ENCODE assay signal across 8 cellular contexts in genomic region chr7:151351027-151351426, GRCh38. TPM values are rescaled to one million over a fixed set of nuclear protein-coding genes. Genes with fewer than 3 reads are reported as not detected.
DNase-seq lines count a peak whose midpoint lies in the region; ATAC-seq, FAIRE-seq and TF ChIP-seq lines count a peak whose summit lies in the region.

No MANE protein-coding gene starts in this region.

- peaks cover 72% of the 10 kb centered on the region for H3K36me3 Mint-ChIP-seq in activated CD8-positive, alpha-beta T cell treated with anti-CD3 and anti-CD28 coated beads, Interleukin-2, amount 10 ng/mL, durations not matched to agents 7 days and 5 days (ENCODE audit: low read depth)

- no peaks in the 10 kb centered on the region for H3K27me3 Mint-ChIP-seq in activated CD8-positive, alpha-beta T cell treated with anti-CD3 and anti-CD28 coated beads, Interleukin-2, amount 10 ng/mL, durations not matched to agents 7 days and 5 days (ENCODE audit: low read depth)

- peaks cover under 1 to 19% (median 9%) of the 10 kb centered on the region in 4 donors for H3K4me1 ChIP-seq in liver (ENCODE audit: control insufficient read depth in 4 of 4, insufficient read depth in 4 of 4, low read length in 3 of 4)
- peaks cover 10 to 11% of the 10 kb centered on the region in 2 donors for H3K4me1 ChIP-seq in kidney (ENCODE audit: control insufficient read depth in 1 of 2, insufficient read depth in 1 of 2, low read depth in 1 of 2, low read length in 2 of 2)

- H3K27me3 ChIP-seq in BJ (ENCODE audit: control insufficient read depth, insufficient read depth, low read length) (no peaks in the 10 kb centered on the region), liver (ENCODE audit: control insufficient read depth in 4 of 4, insufficient read depth in 4 of 4, low read length in 3 of 4) (no peaks in the 10 kb centered on the region)

- H3K9ac ChIP-seq in liver (ENCODE audit: low read depth in 1 of 2, low read length in 2 of 2) (no peak overlapping the region), kidney (ENCODE audit: low read length in 2 of 2) (no peak overlapping the region)

- H3K9me3 Mint-ChIP-seq in activated CD8-positive, alpha-beta T cell treated with anti-CD3 and anti-CD28 coated beads, Interleukin-2, amount 10 ng/mL, durations not matched to agents 7 days and 5 days (ENCODE audit: insufficient read depth): no peaks in the 10 kb centered on the region

- H3K4me1 Mint-ChIP-seq in activated CD8-positive, alpha-beta T cell treated with anti-CD3 and anti-CD28 coated beads, Interleukin-2, amount 10 ng/mL, durations not matched to agents 7 days and 5 days (ENCODE audit: low read depth): peaks cover 47% of the 10 kb centered on the region

- H3K4me3 Mint-ChIP-seq in activated CD8-positive, alpha-beta T cell treated with anti-CD3 and anti-CD28 coated beads, Interleukin-2, amount 10 ng/mL, durations not matched to agents 7 days and 5 days: peak overlapping the region; percentile 51

- POLR2A ChIA-PET in BJ (lab: Charles Lee): no interaction called here
- POLR2A ChIA-PET in activated CD8-positive, alpha-beta T cell treated with anti-CD3 and anti-CD28 coated beads, Interleukin-2, amount 10 ng/mL, durations not matched to agents 7 days and 5 days (lab: Charles Lee): interaction anchor here (1.0 to 5.1 kb wide), 6 partner anchors 10 to 168 kb away, joined by 3 to 58 read pairs (median 6); partner anchors contain the start of genes NUB1 and RHEB

- CTCF ChIA-PET in BJ (lab: Yijun Ruan, JAX): interaction anchor here (0.8 to 5.3 kb wide), 12 partner anchors 10 to 122 kb away, joined by 3 to 54 read pairs (median 6); partner anchors contain the start of gene NUB1
- CTCF ChIA-PET in activated CD8-positive, alpha-beta T cell treated with anti-CD3 and anti-CD28 coated beads, Interleukin-2, amount 10 ng/mL, durations not matched to agents 7 days and 5 days (lab: Charles Lee): interaction anchor here (0.9 to 9.2 kb wide), 21 partner anchors 9 to 281 kb away, joined by 3 to 209 read pairs (median 9); partner anchors contain the start of genes ABCF2 and NUB1

- DNase-seq in BJ (ENCODE audit: low read depth) (no peak), HK-2 (ENCODE audit: unreplicated experiment) (peak; percentile 32), kidney (no peak), HTR-8/SVneo (ENCODE audit: insufficient read length, low spot score) (no peak), GDM1 (lab: John Stamatoyannopoulos, UW) (no peak)
- peak; percentile 63 for DNase-seq in activated CD8-positive, alpha-beta T cell treated with anti-CD3 and anti-CD28 coated beads, Interleukin-2, amount 10 ng/mL, durations not matched to agents 7 days and 5 days

- peak overlapping the region; percentile 90 for H3K27ac Mint-ChIP-seq in activated CD8-positive, alpha-beta T cell treated with anti-CD3 and anti-CD28 coated beads, Interleukin-2, amount 10 ng/mL, durations not matched to agents 7 days and 5 days

- 58% methylated on average over 8 of the region's 8 CpGs for WGBS in liver

- intact Hi-C loops in kidney (cut with DNase I): no loop called here

- H3K4me3 ChIP-seq in BJ (ENCODE audit: low read depth, low read length): no peak overlapping the region
- no peak overlapping the region for H3K4me3 ChIP-seq in liver (ENCODE audit: low read depth in 1 of 3, low read length in 3 of 3)
- H3K4me3 ChIP-seq in kidney (ENCODE audit: low read length in 2 of 2): no peak overlapping the region

- H3K9me3 ChIP-seq in liver (ENCODE audit: control insufficient read depth in 4 of 4, low read length in 3 of 4): no peaks in the 10 kb centered on the region
- no peaks in the 10 kb centered on the region for H3K9me3 ChIP-seq in kidney (ENCODE audit: control insufficient read depth in 1 of 2, low read length in 2 of 2)

- FAIRE-seq in kidney (lab: Jason Lieb, UNC) (no peak), HTR-8/SVneo (lab: Jason Lieb, UNC) (no peak)

- no peak for TF ChIP-seq RAD21 in liver (IDR thresholded peaks at IDR 0.05)

- peaks cover 25% of the 10 kb centered on the region for H3K36me3 ChIP-seq in BJ (ENCODE audit: control insufficient read depth, insufficient read depth, low read length)
- H3K36me3 ChIP-seq in liver (ENCODE audit: control insufficient read depth in 4 of 4, insufficient read depth in 3 of 4, low read depth in 1 of 4, low read length in 3 of 4): peaks cover 6 to 45% (median 37%) of the 10 kb centered on the region in 4 donors
- H3K36me3 ChIP-seq in kidney (ENCODE audit: control insufficient read depth in 1 of 2, insufficient read depth in 2 of 2, low read length in 2 of 2): peaks cover 31 to 39% of the 10 kb centered on the region in 2 donors

- TF ChIP-seq CTCF in BJ (IDR thresholded peaks at IDR 0.05; ENCODE audit: insufficient read depth, low read depth, low read length) (0 out of 2 replicates have a peak, but pooled peaks have one; percentile 17), liver (IDR thresholded peaks at IDR 0.05; ENCODE audit: low read depth, low read length, missing input control) (peak; percentile 8), kidney (IDR thresholded peaks at IDR 0.05; ENCODE audit: borderline replicate concordance, extremely low read depth, insufficient read depth) (no peak)

- H3K27ac ChIP-seq in liver (ENCODE audit: low read depth in 1 of 2, low read length in 2 of 2): no peak overlapping the region
- H3K27ac ChIP-seq in kidney (ENCODE audit: low read depth in 2 of 2, low read length in 2 of 2): no peak overlapping the region

- no peak for ATAC-seq in activated CD8-positive, alpha-beta T cell treated with anti-CD3 and anti-CD28 coated beads, Interleukin-2, amount 10 ng/mL, durations not matched to agents 7 days and 5 days
- ATAC-seq in GM21367 (IDR thresholded peaks at IDR 0.05; ENCODE audit: unreplicated experiment): no peak

TF ChIP-seq in liver, 16 proteins besides CTCF, POLR2A, EP300 and RAD21:
- TF ChIP-seq HNF4G (IDR thresholded peaks at IDR 0.05) (no peak), JUND (IDR thresholded peaks at IDR 0.05) (no peak), EGR1 (IDR thresholded peaks at IDR 0.05; ENCODE audit: low read depth in 2 of 2) (no peak), FOXA2 (IDR thresholded peaks at IDR 0.05) (no peak), MAX (IDR thresholded peaks at IDR 0.05) (no peak), TAF1 (conservative IDR thresholded peaks at IDR 0.05) (no peak)

RNA-seq across cellular contexts. Expression of gene NUB1, which starts 9.4 kb away (rescaled TPM):
- polyA plus RNA-seq in BJ (2011; rRNA removed) (44.5 and 46.3 TPM in 2 replicates), liver (10 to 100 TPM; 18.7 to 19.0 TPM), kidney (ENCODE audit: insufficient read depth, low read depth, low replicate concordance) (32.7 TPM)
- polyA minus RNA-seq in BJ (2011; rRNA and poly(A)+ RNA removed): 27.2 and 27.7 TPM in 2 replicates
- 10 to 100 TPM; 59.0 to 59.2 TPM for total RNA-seq in activated CD8-positive, alpha-beta T cell treated with anti-CD3 and anti-CD28 coated beads, Interleukin-2, amount 10 ng/mL, durations not matched to agents 7 days and 5 days
- total RNA-seq in liver (10 to 100 TPM; 14.0 to 27.9 TPM), kidney (51.8 TPM)

RNA-seq across cellular contexts. Expression of gene WDR86, which starts 58.8 kb away (rescaled TPM):
- polyA plus RNA-seq in BJ (2011; rRNA removed) (0.04 TPM in 1 of 2 replicates, not detected in the other), liver (under 1 TPM; 0.35 to 0.78 TPM), kidney (ENCODE audit: insufficient read depth, low read depth, low replicate concordance) (1.8 TPM)
- not detected in 2 replicates for polyA minus RNA-seq in BJ (2011; rRNA and poly(A)+ RNA removed)
- total RNA-seq in activated CD8-positive, alpha-beta T cell treated with anti-CD3 and anti-CD28 coated beads, Interleukin-2, amount 10 ng/mL, durations not matched to agents 7 days and 5 days: under 1 TPM; 0.26 to 0.32 TPM
- total RNA-seq in liver (1 to 10 TPM in 1 of 2 donors, under 1 TPM in 1; 0.75 to 4.9 TPM), kidney (5.9 TPM)

Comparison
In these comparisons a context has a peak if more than half of its experiments do, and no peak if none do; other contexts are left out.
1. DNase-seq: peak in HK-2 (single experiment) and activated CD8-positive, alpha-beta T cell treated with anti-CD3 and anti-CD28 coated beads, Interleukin-2, amount 10 ng/mL, durations not matched to agents 7 days and 5 days (single experiment); none in BJ (single experiment), kidney (single experiment), HTR-8/SVneo (single experiment) and GDM1 (single experiment).